Comparison of ENCODE assay signal across 16 cellular contexts in genomic region chr2:240912878-240913809, GRCh38. TPM values are rescaled to one million over a fixed set of nuclear protein-coding genes. Genes with fewer than 3 reads are reported as not detected.
DNase-seq lines count a peak whose midpoint lies in the region; ATAC-seq and TF ChIP-seq lines count a peak whose summit lies in the region.
"Had no signal": no experiment of that assay in that cellular context is flagged by ENCODE, and none has a peak within 500 bp of the region (broad histone marks: within the 10 kb centered on the region; RNA-seq: fewer than 3 reads in every experiment).

No MANE protein-coding gene starts in this region.

- no peak overlapping the region for H3K4ac ChIP-seq in trophoblast cell (ENCODE audit: low read depth, low read length)

- no peak overlapping the region for H3K14ac ChIP-seq in trophoblast cell (ENCODE audit: low read length)

- H2AFZ ChIP-seq in trophoblast cell (ENCODE audit: insufficient read depth, low read length, poor library complexity) = no peak overlapping the region

- H3K27me3 ChIP-seq in trophoblast cell (ENCODE audit: insufficient read depth, low read length) (peaks cover 16% of the 10 kb centered on the region), H7 (ENCODE audit: control insufficient read depth, insufficient read depth, low read length) (peaks cover 8% of the 10 kb centered on the region)
- peaks cover 8% of the 10 kb centered on the region for H3K27me3 ChIP-seq in CD8-positive, alpha-beta T cell (ENCODE audit: insufficient read depth, low read length)

- H3K23ac ChIP-seq in trophoblast cell (ENCODE audit: low read length) = no peak overlapping the region

- peak overlapping the region; percentile 22; the same call in 1 of the 2 replicates for H3K27ac Mint-ChIP-seq in HFFc6
- H3K27ac Mint-ChIP-seq in CD8-positive, alpha-beta T cell = no peak overlapping the region

- no peaks in the 10 kb centered on the region for H3K79me2 ChIP-seq in trophoblast cell (ENCODE audit: control insufficient read depth, insufficient read depth, low read length, poor library complexity)

- H4K12ac ChIP-seq in trophoblast cell (ENCODE audit: low read depth, low read length) = no peak overlapping the region

- intact Hi-C loops in CD8-positive, alpha-beta T cell (cut with DNase I, micrococcal nuclease) = no loop called here

- WGBS in trophoblast cell (ENCODE audit: extremely low coverage, insufficient coverage, insufficient read length) = no CpG with 5 or more reads among the region's 21 CpGs

- no peak overlapping the region for H3K4me2 ChIP-seq in trophoblast cell (ENCODE audit: low read length)

- H3K9me3 Mint-ChIP-seq in HFFc6 = no peaks in the 10 kb centered on the region
- no peaks in the 10 kb centered on the region for H3K9me3 Mint-ChIP-seq in CD8-positive, alpha-beta T cell

- no peak overlapping the region for H2BK120ac ChIP-seq in trophoblast cell (ENCODE audit: insufficient read depth, low read length, poor library complexity)

- H3K36me3 ChIP-seq in trophoblast cell (ENCODE audit: control insufficient read depth in 1 of 2, insufficient read depth in 2 of 2, low read length in 2 of 2) = no peaks in the 10 kb centered on the region
- H3K36me3 ChIP-seq in H7 (replicated peaks; ENCODE audit: control insufficient read depth, insufficient read depth, low read length) = no peaks in the 10 kb centered on the region
- no peaks in the 10 kb centered on the region for H3K36me3 ChIP-seq in CD8-positive, alpha-beta T cell (ENCODE audit: insufficient read depth, low read length)

- no peaks in the 10 kb centered on the region for H3K79me1 ChIP-seq in trophoblast cell (ENCODE audit: low read length)

- no peak for ATAC-seq in CD8-positive, alpha-beta T cell
- no peak for ATAC-seq in HG02623 (IDR thresholded peaks at IDR 0.05; ENCODE audit: unreplicated experiment)

- H3K9me3 ChIP-seq in trophoblast cell (ENCODE audit: insufficient read depth, low read depth, low read length) = no peaks in the 10 kb centered on the region
- H3K9me3 ChIP-seq in CD8-positive, alpha-beta T cell (ENCODE audit: low read length) = no peaks in the 10 kb centered on the region

- no peak for TF ChIP-seq CTCF in HFFc6 (IDR thresholded peaks at IDR 0.05)
- TF ChIP-seq CTCF in VCaP (conservative IDR thresholded peaks at IDR 0.05) = no peak
- TF ChIP-seq CTCF in fibroblast of mammary gland (conservative IDR thresholded peaks at IDR 0.05; ENCODE audit: control insufficient read depth, insufficient read depth, low read depth, low read length) = no peak
- no peak for TF ChIP-seq CTCF in CD8-positive, alpha-beta T cell (IDR thresholded peaks at IDR 0.05)

- H2AK5ac ChIP-seq in trophoblast cell (ENCODE audit: low read length) = no peak overlapping the region

- peak overlapping the region; percentile 20 for H3K9ac ChIP-seq in trophoblast cell (ENCODE audit: low read length)

- no peak overlapping the region for H2BK12ac ChIP-seq in trophoblast cell (ENCODE audit: low read length)

- H3K18ac ChIP-seq in trophoblast cell (ENCODE audit: low read length) = no peak overlapping the region

- no peaks in the 10 kb centered on the region for H3K36me3 Mint-ChIP-seq in HFFc6 (ENCODE audit: low read depth)
- no peaks in the 10 kb centered on the region for H3K36me3 Mint-ChIP-seq in CD8-positive, alpha-beta T cell

- no peak overlapping the region for H3K4me3 Mint-ChIP-seq in HFFc6
- H3K4me3 Mint-ChIP-seq in CD8-positive, alpha-beta T cell = no peak overlapping the region

- POLR2A ChIA-PET in CD8-positive, alpha-beta T cell (lab: Charles Lee) = no interaction called here

- peaks cover 0 to 5% of the 10 kb centered on the region in 2 experiments for H3K4me1 ChIP-seq in trophoblast cell (ENCODE audit: control insufficient read depth in 1 of 2, insufficient read depth in 2 of 2, low read length in 2 of 2)
- no peaks in the 10 kb centered on the region for H3K4me1 ChIP-seq in CD8-positive, alpha-beta T cell (ENCODE audit: insufficient read depth, low read length)

- CTCF ChIA-PET in CD8-positive, alpha-beta T cell (lab: Charles Lee) = interaction anchor here (0.5 to 1.6 kb wide), 4 partner anchors 61 to 386 kb away, joined by 3 to 4 read pairs (median 4); partner anchors contain the start of gene PPP1R7

- H3K27me3 Mint-ChIP-seq in HFFc6 (ENCODE audit: insufficient read depth) = peaks cover 6% of the 10 kb centered on the region
- peaks cover 11% of the 10 kb centered on the region for H3K27me3 Mint-ChIP-seq in CD8-positive, alpha-beta T cell (ENCODE audit: low read depth)

- H3K4me3 ChIP-seq in fibroblast of mammary gland (ENCODE audit: control insufficient read depth, low read depth, low read length) (no peak overlapping the region), trophoblast cell (ENCODE audit: low read depth, low read length) (no peak overlapping the region), H7 (ENCODE audit: insufficient read depth, low read depth, low read length) (no peak overlapping the region)
- H3K4me3 ChIP-seq in CD8-positive, alpha-beta T cell (ENCODE audit: low read depth, low read length) = no peak overlapping the region

- no peak overlapping the region for H4K91ac ChIP-seq in trophoblast cell (ENCODE audit: low read depth, low read length)

- DNase-seq in HFFc6 (no peak), fibroblast of mammary gland (ENCODE audit: low read depth) (peak; percentile 40), trophoblast cell (peak in 1 of 2 donors; percentile 40), SKM-1 (lab: John Stamatoyannopoulos, UW; ENCODE audit: unreplicated experiment) (no peak), H7 (no peak)
- no peak for DNase-seq in CD8-positive, alpha-beta T cell
- DNase-seq: activated CD4-positive, alpha-beta T cell treated with anti-CD3 and anti-CD28 coated beads, Interleukin-2, amount 50 U/mL, for 1 hour; AML-193; stimulated activated CD4-positive, alpha-beta T cell treated with anti-CD3 and anti-CD28 coated beads, Interleukin-4, amount 100 ng/mL, for 1 hour had no signal

- H2BK5ac ChIP-seq in trophoblast cell (ENCODE audit: low read depth, low read length, poor library complexity) = no peak overlapping the region

- no peak overlapping the region for H4K8ac ChIP-seq in trophoblast cell (ENCODE audit: low read depth, low read length)

- peaks cover 31% of the 10 kb centered on the region for H3K4me1 Mint-ChIP-seq in HFFc6 (ENCODE audit: low read depth)
- no peaks in the 10 kb centered on the region for H3K4me1 Mint-ChIP-seq in CD8-positive, alpha-beta T cell (ENCODE audit: low read depth)

- peak overlapping the region; percentile 76 for H3K27ac ChIP-seq in VCaP
- no peak overlapping the region for H3K27ac ChIP-seq in trophoblast cell (ENCODE audit: low read depth, low read length)
- H3K27ac ChIP-seq in CD8-positive, alpha-beta T cell (ENCODE audit: low read depth, low read length) = no peak overlapping the region

RNA-seq across cellular contexts. Expression of gene CROCC2, which starts 7.0 kb away (rescaled TPM):
- not detected for total RNA-seq in HFFc6 (2021; fragmentation: NEBNext Ultra II Directional; extraction: Animal tissue kit (Norgen Biotek cat#: 25700))
- not detected in 2 replicates for polyA plus RNA-seq in trophoblast cell (2013)
- 0.38 TPM in 1 of 2 replicates, not detected in the other for total RNA-seq in H7 (2014; rRNA removed; shearing (Covaris generic))
- not detected for total RNA-seq in CD8-positive, alpha-beta T cell
- total RNA-seq: frontal cortex, G401, left ventricle myocardium superior had no signal
- polyA plus RNA-seq: aorta had no signal

RNA-seq across cellular contexts. Expression of gene MAB21L4, which starts 17.2 kb away (rescaled TPM):
- not detected for total RNA-seq in HFFc6 (2021; fragmentation: NEBNext Ultra II Directional; extraction: Animal tissue kit (Norgen Biotek cat#: 25700))
- polyA plus RNA-seq in trophoblast cell (2013) = 0.04 and 0.08 TPM in 2 replicates
- total RNA-seq in H7 (2014; rRNA removed; shearing (Covaris generic)) = not detected in 2 replicates
- not detected for total RNA-seq in CD8-positive, alpha-beta T cell
- total RNA-seq: aorta, frontal cortex, G401, left ventricle myocardium superior, omental fat pad had no signal

RNA-seq across cellular contexts. Expression of gene AGXT, which starts 44.5 kb away (rescaled TPM):
- total RNA-seq in HFFc6 (2021; fragmentation: NEBNext Ultra II Directional; extraction: Animal tissue kit (Norgen Biotek cat#: 25700)) = not detected
- polyA plus RNA-seq in trophoblast cell (2013) = not detected in 2 replicates
- total RNA-seq in H7 (2014; rRNA removed; shearing (Covaris generic)) = not detected in 2 replicates
- not detected for total RNA-seq in CD8-positive, alpha-beta T cell
- total RNA-seq: aorta, frontal cortex, G401 had no signal
- polyA plus RNA-seq: aorta had no signal
